In the genomic region with DNA sequence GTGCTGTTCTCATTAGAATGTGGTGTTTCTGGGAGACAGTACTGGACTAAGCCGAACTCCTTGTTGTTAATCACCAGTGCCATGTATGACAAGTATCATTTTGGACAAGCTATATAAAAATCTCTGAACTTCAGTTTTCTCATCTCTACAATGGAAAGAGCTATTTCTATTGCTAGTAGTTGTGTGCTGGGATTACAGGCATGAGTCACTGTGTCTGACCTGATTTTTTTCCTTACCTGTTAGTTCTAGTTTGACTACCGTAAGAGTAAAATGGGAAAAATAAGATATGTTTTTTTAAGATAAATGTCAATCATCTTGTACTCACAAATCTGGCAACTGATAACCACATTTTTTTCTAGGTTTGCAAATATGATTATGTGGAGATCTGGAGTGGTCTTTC, we compare ENCODE assay signal across 24 cellular contexts.
DNase-seq lines count a peak whose midpoint lies in the region; ATAC-seq, FAIRE-seq and TF ChIP-seq lines count a peak whose summit lies in the region.
"Had no signal": no experiment of that assay in that cellular context is flagged by ENCODE, and none has a peak within 500 bp of the region (broad histone marks: within the 10 kb centered on the region; RNA-seq: fewer than 3 reads in every experiment).

No MANE protein-coding gene starts in this region.

- H3K4me2 ChIP-seq in neural progenitor cell = no peak overlapping the region
- H3K4me2 ChIP-seq: PC-9, SK-N-SH had no signal

- no peak for TF ChIP-seq POLR2A in breast epithelium (IDR thresholded peaks at IDR 0.05)

- H3K27me3 Mint-ChIP-seq in MCF 10A (ENCODE audit: insufficient read depth, unreplicated experiment) (no peaks in the 10 kb centered on the region), neural progenitor cell (ENCODE audit: insufficient read depth, low read depth) (peaks cover 2% of the 10 kb centered on the region)

- no peaks in the 10 kb centered on the region for H3K9me3 ChIP-seq in breast epithelium
- no peaks in the 10 kb centered on the region for H3K9me3 ChIP-seq in neural progenitor cell (ENCODE audit: low read depth)
- H3K9me3 ChIP-seq: SK-N-SH had no signal

- H3K36me3 Mint-ChIP-seq in MCF 10A (ENCODE audit: insufficient read depth, unreplicated experiment) = no peaks in the 10 kb centered on the region
- H3K36me3 Mint-ChIP-seq in neural progenitor cell = no peaks in the 10 kb centered on the region

- no peak overlapping the region for H3K9ac ChIP-seq in neural progenitor cell
- H3K9ac ChIP-seq: SK-N-SH had no signal

- no peaks in the 10 kb centered on the region for H3K79me2 ChIP-seq in neural progenitor cell (ENCODE audit: low read depth)

- H3K4me3 Mint-ChIP-seq in MCF 10A (ENCODE audit: unreplicated experiment) (no peak overlapping the region), neural progenitor cell (no peak overlapping the region)

- H3K9me3 Mint-ChIP-seq in MCF 10A (ENCODE audit: unreplicated experiment) = no peaks in the 10 kb centered on the region
- H3K9me3 Mint-ChIP-seq in neural progenitor cell = peaks cover 3% of the 10 kb centered on the region

- intact Hi-C loops in MCF 10A (cut with micrococcal nuclease) = no loop called here
- intact Hi-C loops in breast epithelium (cut with DNase I; ENCODE audit: low total_unique reads) = no loop called here

- H3K27ac Mint-ChIP-seq in MCF 10A (ENCODE audit: low read depth, unreplicated experiment) (no peak overlapping the region), neural progenitor cell (no peak overlapping the region)

- H3K4me3 ChIP-seq in breast epithelium (no peak overlapping the region), bronchial epithelial cell (ENCODE audit: low read depth, low read length) (no peak overlapping the region), neural progenitor cell (no peak overlapping the region)
- H3K4me3 ChIP-seq: K562, PC-9 had no signal

- POLR2A ChIA-PET in MCF 10A (lab: Yijun Ruan, JAX) = interaction anchor here (0.9 to 2.9 kb wide), 6 partner anchors 43 to 194 kb away, joined by 3 to 15 read pairs (median 4); partner anchors contain the start of gene TLL1

- peaks cover 4% of the 10 kb centered on the region for H3K4me1 Mint-ChIP-seq in MCF 10A (ENCODE audit: insufficient read depth, unreplicated experiment)
- no peaks in the 10 kb centered on the region for H3K4me1 Mint-ChIP-seq in neural progenitor cell

- no peak overlapping the region for H2AFZ ChIP-seq in neural progenitor cell (replicated peaks)
- H2AFZ ChIP-seq: PC-9 had no signal

- H3K27me3 ChIP-seq in breast epithelium (no peaks in the 10 kb centered on the region), bronchial epithelial cell (ENCODE audit: control insufficient read depth, insufficient read depth, low read length) (no peaks in the 10 kb centered on the region), neural progenitor cell (no peaks in the 10 kb centered on the region)

- DNase-seq in MCF 10A (ENCODE audit: unreplicated experiment) (peak; percentile 24), breast epithelium (ENCODE audit: low spot score in 2 of 2) (no peak), bronchial epithelial cell (ENCODE audit: low read depth) (peak; percentile 69), neural progenitor cell (ENCODE audit: low spot score) (no peak), RKO (ENCODE audit: low spot score) (no peak), NCI-H1092 (lab: John Stamatoyannopoulos, UW) (no peak)
- DNase-seq: Calu3, DND-41, Kasumi-1, MM.1S, NCI-H1930, NCI-H2107, NCI-H526, RPMI8226, SIG-M5, SK-N-SH, SW 1271 had no signal

- no peaks in the 10 kb centered on the region for H4K20me1 ChIP-seq in neural progenitor cell (ENCODE audit: low read depth)

- H3K27ac ChIP-seq in breast epithelium (no peak overlapping the region), neural progenitor cell (peak overlapping the region; percentile 13)
- H3K27ac ChIP-seq: PC-9 had no signal

- CTCF ChIA-PET in MCF 10A (lab: Yijun Ruan, JAX) = interaction anchor here (0.6 to 1.1 kb wide), 3 partner anchors 12 to 971 kb away, joined by 3 read pairs; no protein-coding TSS in a partner anchor

- no peaks in the 10 kb centered on the region for H3K36me3 ChIP-seq in breast epithelium
- no peaks in the 10 kb centered on the region for H3K36me3 ChIP-seq in bronchial epithelial cell (ENCODE audit: control insufficient read depth, insufficient read depth, low read length)
- no peaks in the 10 kb centered on the region for H3K36me3 ChIP-seq in neural progenitor cell

- no peaks in the 10 kb centered on the region for H3K4me1 ChIP-seq in breast epithelium
- no peaks in the 10 kb centered on the region for H3K4me1 ChIP-seq in neural progenitor cell

- no peaks in the 10 kb centered on the region for H3F3A ChIP-seq in neural progenitor cell (ENCODE audit: low read depth)

- BruUV-seq in MCF 10A (replicated peaks; lab: Mats Ljungman, UMichigan) = no TSS peak

- no peak for FAIRE-seq in bronchial epithelial cell (lab: Jason Lieb, UNC)
- FAIRE-seq: GM12892, H54, HTR-8/SVneo, K562 had no signal

- TF ChIP-seq CTCF in MCF 10A (IDR thresholded peaks at IDR 0.05; ENCODE audit: unreplicated experiment) (no peak), breast epithelium (IDR thresholded peaks at IDR 0.05) (no peak), bronchial epithelial cell (IDR thresholded peaks at IDR 0.05; ENCODE audit: insufficient read depth, low read length, severe bottlenecking) (no peak), neural progenitor cell (IDR thresholded peaks at IDR 0.05) (no peak)

- ATAC-seq in GM18873 (IDR thresholded peaks at IDR 0.05; ENCODE audit: low FRiP score, unreplicated experiment) = no peak
- no peak for ATAC-seq in HG02884 (IDR thresholded peaks at IDR 0.05; ENCODE audit: unreplicated experiment)
- ATAC-seq: K562 had no signal

Comparison
In these comparisons a context has a peak if more than half of its experiments do, and no peak if none do; other contexts are left out.
1. DNase-seq: peak in MCF 10A (single experiment) and bronchial epithelial cell (single experiment); none in breast epithelium (0 of 2), neural progenitor cell (single experiment), RKO (single experiment) and NCI-H1092 (single experiment).